ENCODE assay signal across 29 cellular contexts in the genomic region with DNA sequence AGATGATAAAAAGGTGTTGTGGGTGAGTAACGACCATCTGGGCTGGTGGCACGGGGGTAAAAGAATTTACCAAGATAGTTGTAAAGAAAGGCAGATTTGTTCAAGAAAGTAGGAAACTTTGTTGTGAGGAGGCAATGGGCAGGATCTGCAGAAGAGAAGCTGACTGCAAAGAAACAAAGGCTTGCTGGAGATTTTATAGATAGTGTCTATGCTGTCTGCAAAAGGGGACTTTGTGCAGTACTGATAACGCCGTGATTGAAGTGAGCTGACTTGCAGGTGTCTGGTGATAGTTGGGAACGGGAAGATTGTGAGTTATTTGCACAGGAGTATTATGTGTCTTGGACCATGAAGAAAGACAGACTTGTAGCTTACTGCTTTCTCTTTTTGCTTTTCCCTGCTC. TPM values are rescaled to one million over a fixed set of nuclear protein-coding genes. Genes with fewer than 3 reads are reported as not detected.
DNase-seq lines count a peak whose midpoint lies in the region; ATAC-seq, FAIRE-seq and TF ChIP-seq lines count a peak whose summit lies in the region.
"Had no signal": no experiment of that assay in that cellular context is flagged by ENCODE, and none has a peak within 500 bp of the region (broad histone marks: within the 10 kb centered on the region; RNA-seq: fewer than 3 reads in every experiment).

No MANE protein-coding gene starts in this region.

- ATAC-seq in SK-N-SH treated with all-trans-retinoic acid at 6 μM for 48 hours (no peak), K562 (no peak), mucosa of descending colon (peak; percentile 80), HG02973 (IDR thresholded peaks at IDR 0.05; ENCODE audit: unreplicated experiment) (no peak)
- ATAC-seq in activated naive CD8-positive, alpha-beta T cell treated with anti-CD3 and anti-CD28 coated beads, Interleukin-2, amount 50 U/mL, for 24 hours: no peak
- ATAC-seq: Right ventricle myocardium inferior had no signal

- peaks cover 21% of the 10 kb centered on the region for H3K27me3 Mint-ChIP-seq in activated naive CD8-positive, alpha-beta T cell treated with anti-CD3 and anti-CD28 coated beads, Interleukin-2, amount 50 U/mL, for 24 hours

- no peaks in the 10 kb centered on the region for H3K36me3 Mint-ChIP-seq in activated naive CD8-positive, alpha-beta T cell treated with anti-CD3 and anti-CD28 coated beads, Interleukin-2, amount 50 U/mL, for 24 hours (ENCODE audit: low read depth)
- H3K36me3 Mint-ChIP-seq: CD4-positive, alpha-beta memory T cell had no signal

- no peak overlapping the region for H3K4me3 Mint-ChIP-seq in activated naive CD8-positive, alpha-beta T cell treated with anti-CD3 and anti-CD28 coated beads, Interleukin-2, amount 50 U/mL, for 24 hours
- H3K4me3 Mint-ChIP-seq: CD4-positive, alpha-beta memory T cell had no signal

- intact Hi-C loops in K562 (cut with micrococcal nuclease) (no loop called here), mucosa of descending colon (cut with DNase I, micrococcal nuclease) (no loop called here)

- no peak overlapping the region for H3K9ac ChIP-seq in SK-N-SH
- no peak overlapping the region for H3K9ac ChIP-seq in K562 (ENCODE audit: insufficient read depth in 1 of 2, low read depth in 2 of 2, low read length in 2 of 2)
- H3K9ac ChIP-seq: BLaER1 had no signal

- TF ChIP-seq RAD21 in SK-N-SH (IDR thresholded peaks at IDR 0.05; ENCODE audit: low read length) (no peak), K562 (CRISPR knock-in tag; conservative IDR thresholded peaks at IDR 0.05 in 1 of 2, IDR thresholded peaks at IDR 0.05 in 1 of 2) (no peak)

- H3K9me1 ChIP-seq in K562 (ENCODE audit: control insufficient read depth, insufficient read depth, low read length): no peaks in the 10 kb centered on the region

- no peak for TF ChIP-seq POLR2A in K562 (conservative IDR thresholded peaks at IDR 0.05)

- H3K4me1 Mint-ChIP-seq in activated naive CD8-positive, alpha-beta T cell treated with anti-CD3 and anti-CD28 coated beads, Interleukin-2, amount 50 U/mL, for 24 hours: peaks cover 4% of the 10 kb centered on the region

- DNase-seq in SK-N-SH (no peak), K562 (ENCODE audit: extremely low read depth in 1 of 4, low spot score in 3 of 4) (peak in 1 of 4 experiments; percentile 16), mucosa of descending colon (peak in 1 of 3 donors; percentile 17), CD1c-positive myeloid dendritic cell (ENCODE audit: extremely low spot score) (no peak), D341Med (ENCODE audit: low spot score) (no peak)
- no peak for DNase-seq in activated naive CD8-positive, alpha-beta T cell treated with anti-CD3 and anti-CD28 coated beads, Interleukin-2, amount 50 U/mL, for 24 hours
- DNase-seq: ACHN; CD4-positive, alpha-beta memory T cell; DMS153; GOT3; HCEC 1CT; IMR-90; Karpas-422; NCI-H1694; NCI-H2081; NCI-H2171; NCI-H526 had no signal

- in situ Hi-C loops in K562 (cut with MboI): no loop called here

- no peak for TF ChIP-seq EP300 in SK-N-SH (IDR thresholded peaks at IDR 0.05; ENCODE audit: borderline replicate concordance in 1 of 2, low read depth in 1 of 2, low read length in 1 of 2)
- no peak for TF ChIP-seq EP300 in K562 (IDR thresholded peaks at IDR 0.05; ENCODE audit: low read length)

- H3K27ac ChIP-seq in SK-N-SH (ENCODE audit: low read depth in 2 of 2, low read length in 1 of 2) (no peak overlapping the region), K562 (ENCODE audit: extremely low read depth, low read depth, low read length) (no peak overlapping the region)
- H3K27ac ChIP-seq: 22Rv1, BLaER1, SJSA1 had no signal

- FAIRE-seq in K562 (lab: Jason Lieb, UNC): no peak
- FAIRE-seq: G401.6, GM12892, HTR-8/SVneo had no signal

- no peak overlapping the region for H3K4me3 ChIP-seq in SK-N-SH (ENCODE audit: low read depth in 2 of 2, low read length in 1 of 2)
- H3K4me3 ChIP-seq in K562: no peak overlapping the region
- H3K4me3 ChIP-seq in mucosa of descending colon: no peak overlapping the region
- H3K4me3 ChIP-seq: BLaER1, SJSA1 had no signal

- H3K4me2 ChIP-seq in SK-N-SH: no peak overlapping the region
- no peak overlapping the region for H3K4me2 ChIP-seq in K562 (ENCODE audit: insufficient read depth, low read length)
- H3K4me2 ChIP-seq: BLaER1 had no signal

- CTCF ChIA-PET in SK-N-SH (lab: Yijun Ruan, JAX): interaction anchor here (1.0 kb wide), 1 partner anchor 19 kb away, joined by 3 read pairs; no protein-coding TSS in a partner anchor
- CTCF ChIA-PET in K562 (lab: Yijun Ruan, JAX; ENCODE audit: low intra/inter-chr PET ratio): no interaction called here

- H3K9me3 ChIP-seq in SK-N-SH (no peaks in the 10 kb centered on the region), K562 (replicated peaks; ENCODE audit: control insufficient read depth, insufficient read depth, low read depth, low read length) (no peaks in the 10 kb centered on the region), mucosa of descending colon (no peaks in the 10 kb centered on the region)
- H3K9me3 ChIP-seq: BLaER1, SJSA1 had no signal

- no peak overlapping the region for H3K27ac Mint-ChIP-seq in activated naive CD8-positive, alpha-beta T cell treated with anti-CD3 and anti-CD28 coated beads, Interleukin-2, amount 50 U/mL, for 24 hours

- H3K27me3 ChIP-seq in SK-N-SH (ENCODE audit: insufficient read depth): no peaks in the 10 kb centered on the region
- peaks cover 3 to 6% of the 10 kb centered on the region in 2 experiments; a peak in 2 of 5 replicates for H3K27me3 ChIP-seq in K562 (ENCODE audit: control insufficient read depth in 2 of 2, insufficient read depth in 2 of 2, low read length in 2 of 2)
- H3K27me3 ChIP-seq: BLaER1, SJSA1 had no signal

- 15% methylated on average over 5 of the region's 5 CpGs for WGBS in SK-N-SH (ENCODE audit: low lambda C conversion rate)
- 1% methylated on average over 5 of the region's 5 CpGs for WGBS in K562 (ENCODE audit: insufficient coverage, low coverage, missing lambda C conversion rate)

- POLR2A ChIA-PET in SK-N-SH (lab: Yijun Ruan, JAX) (no interaction called here), K562 (lab: Yijun Ruan, JAX) (interaction anchor here (0.8 kb wide), 2 partner anchors 8 to 13 kb away, joined by 3 read pairs; no protein-coding TSS in a partner anchor)

- no TSS peak for BruUV-seq in K562 (replicated peaks; lab: Mats Ljungman, UMichigan)

- H3K9me2 ChIP-seq in SK-N-SH: no peaks in the 10 kb centered on the region

- no peaks in the 10 kb centered on the region for H3F3A ChIP-seq in SK-N-SH (replicated peaks; ENCODE audit: insufficient read depth)

- H3K79me2 ChIP-seq in SK-N-SH (ENCODE audit: insufficient read depth) (no peaks in the 10 kb centered on the region), K562 (ENCODE audit: control insufficient read depth, insufficient read depth, low read length) (no peaks in the 10 kb centered on the region)

- H3K36me3 ChIP-seq in SK-N-SH (replicated peaks in 1 of 2; ENCODE audit: control insufficient read depth in 1 of 2, insufficient read depth in 2 of 2, low read length in 1 of 2) (no peaks in the 10 kb centered on the region), K562 (ENCODE audit: control insufficient read depth, insufficient read depth, low read length) (no peaks in the 10 kb centered on the region), mucosa of descending colon (ENCODE audit: low read depth) (no peaks in the 10 kb centered on the region)
- H3K36me3 ChIP-seq: BLaER1, SJSA1 had no signal

- H4K20me1 ChIP-seq in SK-N-SH (ENCODE audit: insufficient read depth) (no peaks in the 10 kb centered on the region), K562 (replicated peaks; ENCODE audit: control insufficient read depth, insufficient read depth, low read length) (no peaks in the 10 kb centered on the region)
- H4K20me1 ChIP-seq: BLaER1 had no signal

- peak overlapping the region; percentile 56; the same call in 1 of the 2 replicates for H2AFZ ChIP-seq in SK-N-SH (ENCODE audit: low read depth)
- H2AFZ ChIP-seq in K562 (ENCODE audit: low read depth, low read length): no peak overlapping the region

- no peak for TF ChIP-seq CTCF in SK-N-SH (IDR thresholded peaks at IDR 0.05)
- TF ChIP-seq CTCF in K562 (IDR thresholded peaks at IDR 0.05 in 2 of 3, conservative IDR thresholded peaks at IDR 0.05 in 1 of 3; ENCODE audit: insufficient read depth in 2 of 3, low read depth in 1 of 3, low read length in 3 of 3): no peak
- TF ChIP-seq CTCF in mucosa of descending colon (IDR thresholded peaks at IDR 0.05): no peak

- H3K4me1 ChIP-seq in SK-N-SH (ENCODE audit: control insufficient read depth in 1 of 2, insufficient read depth in 2 of 2, low read depth in 1 of 2, low read length in 1 of 2) (no peaks in the 10 kb centered on the region), K562 (replicated peaks in 1 of 2; ENCODE audit: control insufficient read depth in 2 of 2, insufficient read depth in 2 of 2, low read length in 2 of 2) (no peaks in the 10 kb centered on the region), mucosa of descending colon (ENCODE audit: low read depth) (no peaks in the 10 kb centered on the region)
- H3K4me1 ChIP-seq: BLaER1, SJSA1 had no signal

- no peaks in the 10 kb centered on the region for H3K9me3 Mint-ChIP-seq in activated naive CD8-positive, alpha-beta T cell treated with anti-CD3 and anti-CD28 coated beads, Interleukin-2, amount 50 U/mL, for 24 hours
- H3K9me3 Mint-ChIP-seq: CD4-positive, alpha-beta memory T cell had no signal

RNA-seq across cellular contexts. Expression of a gene that starts 36.8 kb away (rescaled TPM):
- polyA plus RNA-seq in SK-N-SH (2012; rRNA removed) (not detected in 2 replicates), K562 (2011; rRNA removed) (not detected in 2 replicates), K562 (2014; fragmentation: Illumina TruSeq; extraction: Trizol) (not detected in 2 replicates), K562 (2014; fragmentation: Nextera tagmentation; extraction: Ambion mirVana) (not detected), K562 (2014; rRNA removed) (not detected in 2 replicates)
- not detected in 2 replicates for polyA plus RNA-seq in SK-N-SH (2012; cell fraction: cytosol; rRNA removed)
- polyA plus RNA-seq in SK-N-SH (2012; cell fraction: nucleus; rRNA removed): not detected in 2 replicates
- not detected in 2 replicates for total RNA-seq in K562 (2011; cell fraction: chromatin; rRNA removed; ENCODE audit: low replicate concordance)
- total RNA-seq in K562 (2011; cell fraction: nucleolus; rRNA removed): not detected in 2 replicates
- total RNA-seq in K562 (2011; cell fraction: nucleoplasm; rRNA removed): not detected in 2 replicates
- total RNA-seq in K562 (2014; rRNA removed) (not detected in 2 replicates), K562 (2014; rRNA removed; fragmentation: Illumina TruSeq; extraction: Trizol) (not detected in 2 replicates), K562 (2015; rRNA removed; fragmentation: Illumina TruSeq; extraction: Trizol) (not detected in 2 replicates), K562 (2021) (not detected in 2 replicates), mucosa of descending colon (not detected)
- not detected in 2 replicates for polyA plus RNA-seq in K562 (2011; cell fraction: cytosol; rRNA removed)
- polyA plus RNA-seq in K562 (2011; cell fraction: nucleus; rRNA removed): not detected in 2 replicates
- polyA plus RNA-seq in K562 (2012): not detected in 2 replicates
- not detected in 2 replicates for polyA minus RNA-seq in K562 (2011; rRNA and poly(A)+ RNA removed)
- polyA minus RNA-seq in K562 (2011; cell fraction: cytosol; rRNA and poly(A)+ RNA removed): not detected in 2 replicates
- polyA minus RNA-seq in K562 (2011; cell fraction: nucleus; rRNA and poly(A)+ RNA removed): not detected in 2 replicates
- total RNA-seq: CD4-positive, alpha-beta memory T cell; Daoy; IMR-90; MCF 10A; OCI-LY7; Right ventricle myocardium inferior; SJSA1 had no signal
- polyA plus RNA-seq: CD4-positive, alpha-beta memory T cell; IMR-90 had no signal

RNA-seq across cellular contexts. Expression of a gene that starts 48.8 kb away (rescaled TPM):
- polyA plus RNA-seq in SK-N-SH (2012; rRNA removed) (28.3 and 34.0 TPM in 2 replicates), K562 (2011; rRNA removed) (3.1 and 3.4 TPM in 2 replicates), K562 (2014; fragmentation: Illumina TruSeq; extraction: Trizol) (2.4 and 2.8 TPM in 2 replicates), K562 (2014; fragmentation: Nextera tagmentation; extraction: Ambion mirVana) (1 to 10 TPM; 2.6 to 4.0 TPM), K562 (2014; rRNA removed) (2.0 and 2.6 TPM in 2 replicates)
- 36.6 and 45.8 TPM in 2 replicates for polyA plus RNA-seq in SK-N-SH (2012; cell fraction: cytosol; rRNA removed)
- 18.7 and 42.0 TPM in 2 replicates for polyA plus RNA-seq in SK-N-SH (2012; cell fraction: nucleus; rRNA removed)
- total RNA-seq in K562 (2011; cell fraction: chromatin; rRNA removed; ENCODE audit: low replicate concordance): 0.67 and 2.1 TPM in 2 replicates
- 0.17 and 1.1 TPM in 2 replicates for total RNA-seq in K562 (2011; cell fraction: nucleolus; rRNA removed)
- 2.0 and 3.2 TPM in 2 replicates for total RNA-seq in K562 (2011; cell fraction: nucleoplasm; rRNA removed)
- total RNA-seq in K562 (2014; rRNA removed) (1.3 and 1.5 TPM in 2 replicates), K562 (2014; rRNA removed; fragmentation: Illumina TruSeq; extraction: Trizol) (1.7 and 2.0 TPM in 2 replicates), K562 (2015; rRNA removed; fragmentation: Illumina TruSeq; extraction: Trizol) (0.98 and 1.7 TPM in 2 replicates), K562 (2021) (0.89 and 1.4 TPM in 2 replicates), mucosa of descending colon (10 to 100 TPM in 2 of 3 donors, 1 to 10 TPM in 1; 8.3 to 15.5 (median 14.7) TPM)
- 0.75 and 2.1 TPM in 2 replicates for polyA plus RNA-seq in K562 (2011; cell fraction: cytosol; rRNA removed)
- 1.1 and 3.3 TPM in 2 replicates for polyA plus RNA-seq in K562 (2011; cell fraction: nucleus; rRNA removed)
- 1.6 and 1.8 TPM in 2 replicates for polyA plus RNA-seq in K562 (2012)
- polyA minus RNA-seq in K562 (2011; rRNA and poly(A)+ RNA removed): 1.1 and 1.2 TPM in 2 replicates
- 0.76 and 1.0 TPM in 2 replicates for polyA minus RNA-seq in K562 (2011; cell fraction: cytosol; rRNA and poly(A)+ RNA removed)
- polyA minus RNA-seq in K562 (2011; cell fraction: nucleus; rRNA and poly(A)+ RNA removed): 0.89 and 0.94 TPM in 2 replicates
- total RNA-seq: CD4-positive, alpha-beta memory T cell had no signal
